Comparison of ENCODE assay signal across 31 cellular contexts in the genomic region with DNA sequence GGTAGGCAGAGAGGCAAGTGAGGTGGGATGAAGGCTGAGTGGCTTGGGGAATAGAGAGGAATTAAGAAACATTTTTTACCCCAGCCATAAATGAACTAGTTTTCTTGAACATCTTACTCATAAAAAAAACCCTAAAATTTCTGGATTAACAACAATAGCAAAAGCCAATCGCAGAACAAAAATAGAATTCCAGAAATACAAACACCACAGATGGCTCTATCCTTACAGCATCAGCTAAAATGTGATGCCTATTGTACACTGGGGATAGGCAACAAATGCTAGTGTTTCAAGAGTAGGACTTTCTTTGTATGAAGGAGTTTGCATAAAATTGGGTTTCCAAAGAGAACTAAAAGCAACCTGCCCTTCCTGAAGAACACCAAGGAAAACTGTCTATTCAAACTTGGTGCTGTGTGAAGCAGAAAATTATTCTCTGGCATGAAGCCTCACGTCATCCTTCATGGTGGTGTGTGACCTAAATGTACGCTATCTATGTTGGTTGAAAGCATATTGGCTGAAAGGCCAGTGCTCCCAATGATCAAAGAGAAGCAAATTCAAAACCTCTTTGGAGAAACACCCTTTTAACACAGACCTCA.
"Had no signal": no experiment of that assay in that cellular context is flagged by ENCODE, and none has a peak within 500 bp of the region (broad histone marks: within the 10 kb centered on the region; RNA-seq: fewer than 3 reads in every experiment).

No MANE protein-coding gene starts in this region.

- H3K4me1 Mint-ChIP-seq: activated CD8-positive, alpha-beta memory T cell treated with anti-CD3 and anti-CD28 coated beads, Interleukin-2, amount 10 ng/mL, durations not matched to agents 7 days and 5 days; activated naive CD4-positive, alpha-beta T cell treated with anti-CD3 and anti-CD28 coated beads, Interleukin-2, amount 50 U/mL, for 24 hours; activated naive CD8-positive, alpha-beta T cell treated with anti-CD3 and anti-CD28 coated beads for 36 hours; activated naive CD8-positive, alpha-beta T cell treated with anti-CD3 and anti-CD28 coated beads, Interleukin-2, amount 50 U/mL, for 24 hours; endodermal cell; WTC11 had no signal

- H3K36me3 Mint-ChIP-seq: activated CD4-positive, alpha-beta memory T cell treated with anti-CD3 and anti-CD28 coated beads for 36 hours; activated naive CD8-positive, alpha-beta T cell treated with anti-CD3 and anti-CD28 coated beads for 36 hours had no signal

- DNase-seq: activated CD4-positive, alpha-beta memory T cell treated with anti-CD3 and anti-CD28 coated beads for 36 hours; activated CD4-positive, alpha-beta T cell treated with anti-CD3 and anti-CD28 coated beads for 1 hour; activated CD4-positive, alpha-beta T cell treated with anti-CD3 and anti-CD28 coated beads for 48 hours; activated CD8-positive, alpha-beta memory T cell treated with anti-CD3 and anti-CD28 coated beads, Interleukin-2, amount 10 ng/mL, durations not matched to agents 7 days and 5 days; activated CD8-positive, alpha-beta memory T cell treated with anti-CD3 and anti-CD28 coated beads, Interleukin-2, amount 50 U/mL, for 4 hours; activated CD8-positive, alpha-beta T cell treated with anti-CD3 and anti-CD28 coated beads, Interleukin-2, amount 10 ng/mL, durations not matched to agents 7 days and 5 days; activated effector memory CD4-positive, alpha-beta T cell treated with anti-CD3 and anti-CD28 coated beads, Interleukin-2, amount 50 U/mL, for 16 hours; activated naive CD4-positive, alpha-beta T cell treated with anti-CD3 and anti-CD28 coated beads for 36 hours; activated naive CD8-positive, alpha-beta T cell treated with anti-CD3 and anti-CD28 coated beads for 36 hours; activated naive CD8-positive, alpha-beta T cell treated with anti-CD3 and anti-CD28 coated beads, Interleukin-2, amount 50 U/mL, for 24 hours; activated T-cell treated with anti-CD3 and anti-CD28 coated beads, Interleukin-2, amount 50 U/mL, for 1 hour; activated T-cell treated with anti-CD3 and anti-CD28 coated beads, Interleukin-2, amount 50 U/mL, for 48 hours; adrenal gland; amygdala; aorta; body of pancreas; cerebellar nuclear complex; dorsolateral prefrontal cortex; effector memory CD4-positive, alpha-beta T cell; endodermal cell; erythroblast; foreskin keratinocyte; gastrocnemius medialis; glutamatergic neuron; heart left ventricle; T-helper 2 cell had no signal

- H3K4me3 Mint-ChIP-seq: activated CD4-positive, alpha-beta memory T cell treated with anti-CD3 and anti-CD28 coated beads for 36 hours; activated CD8-positive, alpha-beta memory T cell treated with anti-CD3 and anti-CD28 coated beads, Interleukin-2, amount 10 ng/mL, durations not matched to agents 7 days and 5 days; activated CD8-positive, alpha-beta T cell treated with anti-CD3 and anti-CD28 coated beads, Interleukin-2, amount 10 ng/mL, durations not matched to agents 7 days and 5 days; activated naive CD4-positive, alpha-beta T cell treated with anti-CD3 and anti-CD28 coated beads for 36 hours; activated naive CD4-positive, alpha-beta T cell treated with anti-CD3 and anti-CD28 coated beads, Interleukin-2, amount 50 U/mL, for 24 hours; activated naive CD8-positive, alpha-beta T cell treated with anti-CD3 and anti-CD28 coated beads for 36 hours; activated naive CD8-positive, alpha-beta T cell treated with anti-CD3 and anti-CD28 coated beads, Interleukin-2, amount 50 U/mL, for 24 hours; activated T-helper 1 cell treated with anti-CD3 and anti-CD28 coated beads, Interleukin-12 subunit alpha, Interleukin-12 subunit beta, Interleukin-2, Interleukin-4 antibody, amounts not matched to agents 30 ng/mL and 10 ng/mL and 1 ng/mL, durations not matched to agents 14 hours and 24 hours and 36 hours; dendritic cell treated with granulocyte-macrophage colony-stimulating factor and Interleukin-4, amounts not matched to agents 40 ng/mL and 50 ng/mL, for 4 days; endodermal cell; WTC11 had no signal

- H3K27me3 Mint-ChIP-seq: activated CD4-positive, alpha-beta memory T cell treated with anti-CD3 and anti-CD28 coated beads for 36 hours; activated CD8-positive, alpha-beta memory T cell treated with anti-CD3 and anti-CD28 coated beads, Interleukin-2, amount 10 ng/mL, durations not matched to agents 7 days and 5 days; activated naive CD4-positive, alpha-beta T cell treated with anti-CD3 and anti-CD28 coated beads, Interleukin-2, amount 50 U/mL, for 24 hours; activated naive CD8-positive, alpha-beta T cell treated with anti-CD3 and anti-CD28 coated beads for 36 hours; activated naive CD8-positive, alpha-beta T cell treated with anti-CD3 and anti-CD28 coated beads, Interleukin-2, amount 50 U/mL, for 24 hours; dendritic cell treated with granulocyte-macrophage colony-stimulating factor and Interleukin-4, amounts not matched to agents 40 ng/mL and 50 ng/mL, for 4 days had no signal

- ATAC-seq: activated CD8-positive, alpha-beta memory T cell treated with anti-CD3 and anti-CD28 coated beads, Interleukin-2, amount 10 ng/mL, durations not matched to agents 7 days and 5 days; activated CD8-positive, alpha-beta T cell treated with anti-CD3 and anti-CD28 coated beads, Interleukin-2, amount 10 ng/mL, durations not matched to agents 7 days and 5 days; activated naive CD8-positive, alpha-beta T cell treated with anti-CD3 and anti-CD28 coated beads, Interleukin-2, amount 50 U/mL, for 24 hours; body of pancreas; foreskin keratinocyte; gastrocnemius medialis; heart left ventricle; WTC11 had no signal

- H3K27ac Mint-ChIP-seq: activated CD4-positive, alpha-beta memory T cell treated with anti-CD3 and anti-CD28 coated beads for 36 hours; activated CD8-positive, alpha-beta memory T cell treated with anti-CD3 and anti-CD28 coated beads, Interleukin-2, amount 10 ng/mL, durations not matched to agents 7 days and 5 days; activated CD8-positive, alpha-beta T cell treated with anti-CD3 and anti-CD28 coated beads, Interleukin-2, amount 10 ng/mL, durations not matched to agents 7 days and 5 days; activated naive CD4-positive, alpha-beta T cell treated with anti-CD3 and anti-CD28 coated beads for 36 hours; activated naive CD4-positive, alpha-beta T cell treated with anti-CD3 and anti-CD28 coated beads, Interleukin-2, amount 50 U/mL, for 24 hours; activated naive CD8-positive, alpha-beta T cell treated with anti-CD3 and anti-CD28 coated beads for 36 hours; activated naive CD8-positive, alpha-beta T cell treated with anti-CD3 and anti-CD28 coated beads, Interleukin-2, amount 50 U/mL, for 24 hours; activated T-helper 1 cell treated with anti-CD3 and anti-CD28 coated beads, Interleukin-12 subunit alpha, Interleukin-12 subunit beta, Interleukin-2, Interleukin-4 antibody, amounts not matched to agents 30 ng/mL and 10 ng/mL and 1 ng/mL, durations not matched to agents 14 hours and 24 hours and 36 hours; activated T-helper 2 cell treated with anti-CD3 and anti-CD28 coated beads, Interferon-gamma antibody, Interleukin-2, Interleukin-4, amounts not matched to agents 10 μg/mL and 5 μg/mL and 100 μg/mL, durations not matched to agents 14 hours and 24 hours and 36 hours; dendritic cell treated with granulocyte-macrophage colony-stimulating factor and Interleukin-4, amounts not matched to agents 40 ng/mL and 50 ng/mL, for 4 days; endodermal cell; WTC11 had no signal
